Comparison of ENCODE assay signal across 1 cellular context in the genomic region with DNA sequence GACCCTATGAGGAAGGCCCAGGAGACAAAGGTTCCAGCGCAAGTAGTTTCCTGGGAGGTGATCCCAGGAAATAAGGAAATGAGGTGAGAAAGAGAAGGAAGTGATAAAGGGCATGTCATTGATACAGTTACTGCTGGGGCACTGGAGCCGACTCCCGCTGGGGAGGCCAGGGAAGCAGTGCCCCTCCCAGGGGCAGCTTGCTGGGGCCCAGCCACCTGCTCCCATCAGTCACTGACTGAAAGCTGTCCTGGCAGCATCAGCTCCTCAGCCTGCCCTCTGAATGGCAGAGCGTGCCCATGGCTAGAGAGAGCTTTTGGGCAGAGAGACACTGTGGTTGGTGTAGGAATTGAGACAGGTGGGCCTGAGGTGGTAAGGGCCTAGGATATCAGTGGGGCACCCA. TPM values are rescaled to one million over a fixed set of nuclear protein-coding genes. Genes with fewer than 3 reads are reported as not detected.
"Had no signal": no experiment of that assay in that cellular context is flagged by ENCODE, and none has a peak within 500 bp of the region (broad histone marks: within the 10 kb centered on the region; RNA-seq: fewer than 3 reads in every experiment).

No MANE protein-coding gene starts in this region.

RNA-seq across cellular contexts. Expression of a gene that starts 33.2 kb away (rescaled TPM):
- total RNA-seq: mammary epithelial cell had no signal
